11 cellular contexts compared by ENCODE assay signal in genomic region chr3:71579301-71579933, GRCh38. TPM values are rescaled to one million over a fixed set of nuclear protein-coding genes. Genes with fewer than 3 reads are reported as not detected.
DNase-seq lines count a peak whose midpoint lies in the region; ATAC-seq, FAIRE-seq and TF ChIP-seq lines count a peak whose summit lies in the region.
"Had no signal": no experiment of that assay in that cellular context is flagged by ENCODE, and none has a peak within 500 bp of the region (broad histone marks: within the 10 kb centered on the region; RNA-seq: fewer than 3 reads in every experiment).

No MANE protein-coding gene starts in this region.

- no peaks in the 10 kb centered on the region for H3K9me3 ChIP-seq in cardiac muscle cell (ENCODE audit: low read depth)
- H3K9me3 ChIP-seq in astrocyte (ENCODE audit: insufficient read depth, low read depth, low read length): no peaks in the 10 kb centered on the region
- H3K9me3 ChIP-seq in tibial nerve: no peaks in the 10 kb centered on the region

- H4K20me1 ChIP-seq in astrocyte (ENCODE audit: insufficient read depth, low read length): peaks cover 25% of the 10 kb centered on the region

- H3K4me1 ChIP-seq in cardiac muscle cell (ENCODE audit: low read depth) (peaks cover 36% of the 10 kb centered on the region), astrocyte (ENCODE audit: insufficient read depth, low read length) (peaks cover 11% of the 10 kb centered on the region), tibial nerve (peaks cover 0 to 36% (median 6%) of the 10 kb centered on the region in 4 donors)

- intact Hi-C loops in cardiac septum (cut with DNase I): no loop called here

- peaks cover 97% of the 10 kb centered on the region for H3K79me2 ChIP-seq in astrocyte (ENCODE audit: insufficient read depth, low read length)

- H3K27me3 Mint-ChIP-seq in astrocyte (ENCODE audit: low read depth, unreplicated experiment) (no peaks in the 10 kb centered on the region), memory B cell (peaks cover 5% of the 10 kb centered on the region)

- H3K27me3 ChIP-seq in cardiac muscle cell (no peaks in the 10 kb centered on the region), astrocyte (ENCODE audit: insufficient read depth, low read length) (no peaks in the 10 kb centered on the region), tibial nerve (no peaks in the 10 kb centered on the region)

- DNase-seq in cardiac muscle cell (ENCODE audit: low read depth in 1 of 2, low spot score in 1 of 2): peak in 1 of 2 donors; percentile 22
- DNase-seq in cardiac septum (ENCODE audit: low spot score): no peak
- DNase-seq in astrocyte (ENCODE audit: low read depth): peak; percentile 14
- DNase-seq in memory B cell (ENCODE audit: low spot score in 2 of 2): no peak
- no peak for DNase-seq in tibial nerve (ENCODE audit: low spot score in 2 of 2)
- DNase-seq in G401 (ENCODE audit: low spot score): no peak
- DNase-seq in NCI-H748 (lab: John Stamatoyannopoulos, UW; ENCODE audit: unreplicated experiment): no peak
- no peak for DNase-seq in islet precursor cell
- DNase-seq: CD8-positive, alpha-beta memory T cell; posterior cingulate gyrus had no signal

- H3K4me3 ChIP-seq in cardiac muscle cell (peak overlapping the region; percentile 67), astrocyte (ENCODE audit: insufficient read depth, low read depth, low read length) (peak overlapping the region; percentile 86), tibial nerve (peak overlapping the region in 1 of 4 donors; percentile 78)

- H3K4me3 Mint-ChIP-seq in astrocyte (ENCODE audit: unreplicated experiment) (peak overlapping the region; percentile 92), memory B cell (peak overlapping the region; percentile 15)

- no peak for TF ChIP-seq POLR2A in tibial nerve (IDR thresholded peaks at IDR 0.05)

- no peak for TF ChIP-seq EP300 in tibial nerve (IDR thresholded peaks at IDR 0.05)

- WGBS in tibial nerve, 2 donors: 58% methylated on average over 7 of the region's 7 CpGs

- no peak for FAIRE-seq in astrocyte (lab: Jason Lieb, UNC)

- in situ Hi-C loops in G401 (cut with HindIII; ENCODE audit: low sequenced_read_pairs): no loop called here

- peak overlapping the region; percentile 98 for H3K27ac Mint-ChIP-seq in astrocyte (ENCODE audit: unreplicated experiment)
- no peak overlapping the region for H3K27ac Mint-ChIP-seq in memory B cell

- TF ChIP-seq CTCF in cardiac muscle cell (IDR thresholded peaks at IDR 0.05; ENCODE audit: low read depth, low read length) (no peak), astrocyte (IDR thresholded peaks at IDR 0.05; ENCODE audit: insufficient read depth, low read depth, low read length) (no peak), tibial nerve (IDR thresholded peaks at IDR 0.05) (no peak)

- H3K9ac ChIP-seq in astrocyte (ENCODE audit: low read length): peak overlapping the region; percentile 99

- no peak for ATAC-seq in memory B cell (ENCODE audit: low read depth)
- ATAC-seq: activated CD4-positive, CD25-positive, alpha-beta regulatory T cell treated with anti-CD3 and anti-CD28 coated beads, Interleukin-2, amount 50 U/mL, for 24 hours had no signal

- H3K27ac ChIP-seq in cardiac muscle cell (peak overlapping the region; percentile 77), astrocyte (ENCODE audit: low read depth, low read length) (peak overlapping the region; percentile 80), tibial nerve (peak overlapping the region in 3 of 4 donors; percentile 93 to 98 (median 96))

- H3K36me3 Mint-ChIP-seq in astrocyte (ENCODE audit: low read depth, unreplicated experiment) (peaks cover 9% of the 10 kb centered on the region), memory B cell (peaks cover 4% of the 10 kb centered on the region)

- no peaks in the 10 kb centered on the region for H3K9me3 Mint-ChIP-seq in astrocyte (ENCODE audit: unreplicated experiment)
- no peaks in the 10 kb centered on the region for H3K9me3 Mint-ChIP-seq in memory B cell
- H3K9me3 Mint-ChIP-seq: CD8-positive, alpha-beta memory T cell had no signal

- H2AFZ ChIP-seq in astrocyte (ENCODE audit: low read depth, low read length): no peak overlapping the region

- H3K4me1 Mint-ChIP-seq in astrocyte (ENCODE audit: low read depth, unreplicated experiment) (peaks cover 34% of the 10 kb centered on the region), memory B cell (peaks cover 23% of the 10 kb centered on the region)

- H3K36me3 ChIP-seq in cardiac muscle cell (no peaks in the 10 kb centered on the region), astrocyte (ENCODE audit: insufficient read depth, low read length) (peaks cover 19% of the 10 kb centered on the region), tibial nerve (no peaks in the 10 kb centered on the region)

- H3K4me2 ChIP-seq in astrocyte (ENCODE audit: low read length): peak overlapping the region; percentile 88

RNA-seq across cellular contexts. Expression of gene FOXP1, which starts 4.1 kb away (rescaled TPM):
- total RNA-seq in cardiac muscle cell: 115 and 132 TPM in 2 replicates
- 121 and 149 TPM in 2 replicates for polyA plus RNA-seq in cardiac muscle cell
- 53.2 TPM for total RNA-seq in cardiac septum
- total RNA-seq in astrocyte: 107 and 124 TPM in 2 replicates
- total RNA-seq in tibial nerve: 100 to 1,000 TPM in 1 of 4 donors, 10 to 100 TPM in 3; 86.4 to 107 (median 93.8) TPM
- total RNA-seq in G401 (2014; rRNA removed; shearing (Covaris generic)): 1.1 and 9.7 TPM in 2 replicates
